ENCODE assay signal across 10 cellular contexts in genomic region chr1:54290443-54291184, GRCh38.
A peak's percentile ranks its signal among the peaks of the same experiment; 100 is the strongest.
DNase-seq lines count a peak whose midpoint lies in the region; ATAC-seq lines count a peak whose summit lies in the region.
"Had no signal": no experiment of that assay in that cellular context is flagged by ENCODE, and none has a peak within 500 bp of the region (broad histone marks: within the 10 kb centered on the region; RNA-seq: fewer than 3 reads in every experiment).

No MANE protein-coding gene starts in this region.

- no peaks in the 10 kb centered on the region for H3K27me3 Mint-ChIP-seq in activated T-helper 1 cell treated with anti-CD3 and anti-CD28 coated beads, Interleukin-12 subunit alpha, Interleukin-12 subunit beta, Interleukin-2, Interleukin-4 antibody, amounts not matched to agents 30 ng/mL and 10 ng/mL and 1 ng/mL, durations not matched to agents 14 hours and 24 hours and 36 hours (ENCODE audit: insufficient read depth)
- H3K27me3 Mint-ChIP-seq in effector memory CD8-positive, alpha-beta T cell = no peaks in the 10 kb centered on the region

- peak overlapping the region; percentile 4 for H3K4me3 Mint-ChIP-seq in activated T-helper 1 cell treated with anti-CD3 and anti-CD28 coated beads, Interleukin-12 subunit alpha, Interleukin-12 subunit beta, Interleukin-2, Interleukin-4 antibody, amounts not matched to agents 30 ng/mL and 10 ng/mL and 1 ng/mL, durations not matched to agents 14 hours and 24 hours and 36 hours
- peak overlapping the region in 1 of 2 donors; percentile 41 for H3K4me3 Mint-ChIP-seq in effector memory CD8-positive, alpha-beta T cell

- H3K27ac Mint-ChIP-seq in activated T-helper 1 cell treated with anti-CD3 and anti-CD28 coated beads, Interleukin-12 subunit alpha, Interleukin-12 subunit beta, Interleukin-2, Interleukin-4 antibody, amounts not matched to agents 30 ng/mL and 10 ng/mL and 1 ng/mL, durations not matched to agents 14 hours and 24 hours and 36 hours = peak overlapping the region; percentile 77
- H3K27ac Mint-ChIP-seq in effector memory CD8-positive, alpha-beta T cell = peak overlapping the region in 1 of 2 donors; percentile 88

- no peaks in the 10 kb centered on the region for H3K9me3 Mint-ChIP-seq in activated T-helper 1 cell treated with anti-CD3 and anti-CD28 coated beads, Interleukin-12 subunit alpha, Interleukin-12 subunit beta, Interleukin-2, Interleukin-4 antibody, amounts not matched to agents 30 ng/mL and 10 ng/mL and 1 ng/mL, durations not matched to agents 14 hours and 24 hours and 36 hours
- no peaks in the 10 kb centered on the region for H3K9me3 Mint-ChIP-seq in effector memory CD8-positive, alpha-beta T cell

- ATAC-seq in left ventricle myocardium superior = peak; percentile 42
- ATAC-seq in HG03378 (IDR thresholded peaks at IDR 0.05; ENCODE audit: unreplicated experiment) = no peak
- no peak for ATAC-seq in effector memory CD8-positive, alpha-beta T cell (replicated peaks)

- DNase-seq in HT-29 (ENCODE audit: low spot score) (peak; percentile 68), left ventricle myocardium superior (no peak), renal cortical epithelial cell (ENCODE audit: low read depth) (peak; percentile 66), NCI-H748 (lab: John Stamatoyannopoulos, UW; ENCODE audit: unreplicated experiment) (no peak)
- DNase-seq in activated T-helper 1 cell treated with anti-CD3 and anti-CD28 coated beads, Interleukin-12 subunit alpha, Interleukin-12 subunit beta, Interleukin-2, Interleukin-4 antibody, amounts not matched to agents 30 ng/mL and 10 ng/mL and 1 ng/mL, durations not matched to agents 14 hours and 24 hours and 36 hours (ENCODE audit: low spot score) = no peak
- DNase-seq in stimulated activated CD4-positive, alpha-beta T cell treated with anti-CD3 and anti-CD28 coated beads, Interleukin-4, amount 100 ng/mL, for 4 hours = no peak
- DNase-seq in effector memory CD8-positive, alpha-beta T cell = no peak
- DNase-seq: activated CD4-positive, alpha-beta T cell treated with anti-CD3 and anti-CD28 coated beads, Interleukin-2, amount 50 U/mL, for 4 hours; GF-D8 had no signal

- H3K4me1 Mint-ChIP-seq in activated T-helper 1 cell treated with anti-CD3 and anti-CD28 coated beads, Interleukin-12 subunit alpha, Interleukin-12 subunit beta, Interleukin-2, Interleukin-4 antibody, amounts not matched to agents 30 ng/mL and 10 ng/mL and 1 ng/mL, durations not matched to agents 14 hours and 24 hours and 36 hours (ENCODE audit: low read depth) = peaks cover 83% of the 10 kb centered on the region
- peaks cover 79 to 84% of the 10 kb centered on the region in 2 donors for H3K4me1 Mint-ChIP-seq in effector memory CD8-positive, alpha-beta T cell (ENCODE audit: low read depth in 2 of 2)

- peaks cover 5% of the 10 kb centered on the region for H3K36me3 Mint-ChIP-seq in activated T-helper 1 cell treated with anti-CD3 and anti-CD28 coated beads, Interleukin-12 subunit alpha, Interleukin-12 subunit beta, Interleukin-2, Interleukin-4 antibody, amounts not matched to agents 30 ng/mL and 10 ng/mL and 1 ng/mL, durations not matched to agents 14 hours and 24 hours and 36 hours (ENCODE audit: low read depth)
- peaks cover 12% of the 10 kb centered on the region for H3K36me3 Mint-ChIP-seq in effector memory CD8-positive, alpha-beta T cell (ENCODE audit: insufficient read depth)

- intact Hi-C loops in activated T-helper 1 cell treated with anti-CD3 and anti-CD28 coated beads, Interleukin-12 subunit alpha, Interleukin-12 subunit beta, Interleukin-2, Interleukin-4 antibody, amounts not matched to agents 30 ng/mL and 10 ng/mL and 1 ng/mL, durations not matched to agents 14 hours and 24 hours and 36 hours (cut with micrococcal nuclease) = no loop called here
- intact Hi-C loops in left ventricle myocardium superior (cut with micrococcal nuclease) = no loop called here

Comparison
In these comparisons a context has a peak if more than half of its experiments do, and no peak if none do; other contexts are left out.
1. DNase-seq: peak in HT-29 (single experiment) and renal cortical epithelial cell (single experiment); none in activated T-helper 1 cell treated with anti-CD3 and anti-CD28 coated beads, Interleukin-12 subunit alpha, Interleukin-12 subunit beta, Interleukin-2, Interleukin-4 antibody, amounts not matched to agents 30 ng/mL and 10 ng/mL and 1 ng/mL, durations not matched to agents 14 hours and 24 hours and 36 hours (single experiment), left ventricle myocardium superior (single experiment), stimulated activated CD4-positive, alpha-beta T cell treated with anti-CD3 and anti-CD28 coated beads, Interleukin-4, amount 100 ng/mL, for 4 hours (0 of 2), NCI-H748 (single experiment) and effector memory CD8-positive, alpha-beta T cell (0 of 3).